ENCODE assay signal across 27 cellular contexts in genomic region chr18:58396966-58397365, GRCh38.
"Had no signal": no experiment of that assay in that cellular context is flagged by ENCODE, and none has a peak within 500 bp of the region (broad histone marks: within the 10 kb centered on the region; RNA-seq: fewer than 3 reads in every experiment).

No MANE protein-coding gene starts in this region.

- H3K4me2 ChIP-seq: SK-N-SH had no signal

- FAIRE-seq: astrocyte had no signal

- DNase-seq: activated CD4-positive, alpha-beta T cell treated with anti-CD3 and anti-CD28 coated beads for 48 hours; activated CD4-positive, alpha-beta T cell treated with anti-CD3 and anti-CD28 coated beads, Interleukin-2, amount 50 U/mL, for 4 hours; activated CD4-positive, CD25-positive, alpha-beta regulatory T cell treated with anti-CD3 and anti-CD28 coated beads, Interleukin-2, amount 50 U/mL, for 72 hours; activated CD8-positive, alpha-beta memory T cell treated with anti-CD3 and anti-CD28 coated beads, Interleukin-2, amount 10 ng/mL, durations not matched to agents 7 days and 5 days; activated effector memory CD4-positive, alpha-beta T cell treated with anti-CD3 and anti-CD28 coated beads, Interleukin-2, amount 50 U/mL, for 16 hours; activated naive CD4-positive, alpha-beta T cell treated with anti-CD3 and anti-CD28 coated beads for 36 hours; activated T-cell treated with anti-CD3 and anti-CD28 coated beads, Interleukin-2, amount 50 U/mL, for 24 hours; amygdala; MG63; MV-4-11; NCI-H1092 treated with DMSO at 0.1 percent for 48 hours; NCI-H1694; NCI-H2029; NCI-H2107; NCI-H2171 treated with DMSO at 0.1 percent for 48 hours; NCI-H226; NCI-H526; NCI-H774; NK-92 treated with Interleukin-12 subunit alpha and Interleukin-12 subunit beta, amount 100 ng/mL, for 24 hours; Peyer's patch; Right ventricle myocardium superior; SK-N-SH; T-helper 1 cell had no signal

- H3K27me3 ChIP-seq: cardiac muscle cell, MG63, Peyer's patch, SJCRH30 had no signal

- H3K9me3 ChIP-seq: MG63, Peyer's patch, SJCRH30, SK-N-SH had no signal

- H3K4me3 ChIP-seq: cardiac muscle cell, MG63, Peyer's patch, SJCRH30 had no signal

- H3K9ac ChIP-seq: SK-N-SH had no signal

- H3K4me1 ChIP-seq: Peyer's patch had no signal

- H3K27ac ChIP-seq: cardiac muscle cell, Peyer's patch, RWPE1, SJCRH30 had no signal
